Comparison of ENCODE assay signal across 7 cellular contexts in the genomic region with DNA sequence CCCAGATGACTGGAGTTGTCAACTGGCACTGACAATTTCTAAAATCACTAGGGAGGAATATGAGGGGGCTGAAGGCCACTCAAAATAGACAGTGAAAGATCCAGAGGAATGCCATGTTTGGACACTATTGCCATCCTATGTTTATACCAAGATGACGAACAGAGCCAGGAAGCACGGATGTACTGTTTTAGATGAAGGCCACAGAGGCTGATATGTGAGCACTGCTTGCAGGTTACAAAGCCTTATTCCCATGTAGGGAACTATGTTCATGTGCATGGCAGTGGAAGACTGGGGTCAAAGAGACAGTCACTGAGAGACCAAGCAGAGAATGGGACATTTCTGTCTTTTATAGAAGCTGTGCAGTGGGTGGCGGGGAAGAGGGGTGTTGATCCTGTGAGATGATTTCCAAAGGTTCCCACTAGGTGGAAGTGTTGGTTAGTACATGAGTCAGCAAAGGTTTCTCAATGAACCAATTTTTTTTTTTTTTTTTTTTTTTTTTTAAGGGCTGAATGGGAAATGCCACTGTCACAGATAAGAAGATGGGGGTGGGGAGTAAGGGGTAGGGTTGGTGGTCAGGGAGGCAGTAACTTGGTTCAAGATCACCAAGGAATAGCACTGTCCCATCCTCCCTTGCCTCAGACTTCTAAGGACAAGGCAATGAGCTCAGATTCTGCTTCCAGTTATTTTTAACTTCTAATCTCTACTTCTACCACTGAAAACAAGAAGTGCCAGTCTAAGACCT. TPM values are rescaled to one million over a fixed set of nuclear protein-coding genes. Genes with fewer than 3 reads are reported as not detected.
DNase-seq lines count a peak whose midpoint lies in the region; ATAC-seq and TF ChIP-seq lines count a peak whose summit lies in the region.

No MANE protein-coding gene starts in this region.

- ATAC-seq in RWPE2 (ENCODE audit: low read depth) (peak; percentile 71), HG03025 (IDR thresholded peaks at IDR 0.05; ENCODE audit: low FRiP score, unreplicated experiment) (no peak)

- H3K9me3 ChIP-seq in RWPE2 (ENCODE audit: severe bottlenecking) (no peaks in the 10 kb centered on the region), neural cell (ENCODE audit: low read length) (no peaks in the 10 kb centered on the region)

- no peaks in the 10 kb centered on the region for H3K79me2 ChIP-seq in neural cell (replicated peaks; ENCODE audit: insufficient read depth, low read length)

- no peaks in the 10 kb centered on the region for H3F3A ChIP-seq in neural cell (ENCODE audit: insufficient read depth, low read length, poor library complexity, severe bottlenecking)

- H3K27me3 ChIP-seq in RWPE2 (ENCODE audit: insufficient read depth, poor library complexity, severe bottlenecking) = no peaks in the 10 kb centered on the region
- H3K27me3 ChIP-seq in neural cell (ENCODE audit: insufficient read depth, low read depth, low read length) = no peaks in the 10 kb centered on the region

- H3K27ac ChIP-seq in RWPE2 (ENCODE audit: poor library complexity, severe bottlenecking) (no peak overlapping the region), neural cell (ENCODE audit: low read length) (no peak overlapping the region)

- H2AFZ ChIP-seq in neural cell (ENCODE audit: low read depth, low read length) = no peak overlapping the region

- H3K9ac ChIP-seq in neural cell (ENCODE audit: low read length) = no peak overlapping the region

- no peaks in the 10 kb centered on the region for H3K9me2 ChIP-seq in neural cell (ENCODE audit: insufficient read depth, low read length)

- no peak overlapping the region for H3K4me2 ChIP-seq in neural cell (ENCODE audit: low read length)

- no peak for TF ChIP-seq EP300 in neural cell (conservative IDR thresholded peaks at IDR 0.05; ENCODE audit: poor library complexity, severe bottlenecking)

- peak; percentile 87 for TF ChIP-seq RAD21 in neural cell (conservative IDR thresholded peaks at IDR 0.05)

- intact Hi-C loops in posterior vena cava (cut with DNase I) = loop anchor here in 1 of 2 donors (10.0 kb wide), 1 partner anchor 324 kb away; no protein-coding TSS in a partner anchor

- TF ChIP-seq CTCF in RWPE2 (IDR thresholded peaks at IDR 0.05; ENCODE audit: poor library complexity, severe bottlenecking) (peak; percentile 71), fibroblast of mammary gland (conservative IDR thresholded peaks at IDR 0.05; ENCODE audit: control insufficient read depth, insufficient read depth, low read depth, low read length) (peak; percentile 52), neural cell (IDR thresholded peaks at IDR 0.05; ENCODE audit: poor library complexity, severe bottlenecking) (peak; percentile 81)

- H3K36me3 ChIP-seq in RWPE2 (ENCODE audit: low read depth) = no peaks in the 10 kb centered on the region
- H3K36me3 ChIP-seq in neural cell (ENCODE audit: insufficient read depth, low read length) = no peaks in the 10 kb centered on the region

- DNase-seq in ELR (ENCODE audit: low read depth) (peak; percentile 70), KG1 (lab: John Stamatoyannopoulos, UW) (peak; percentile 2), RWPE2 (ENCODE audit: low spot score) (no peak), fibroblast of mammary gland (ENCODE audit: low read depth) (peak; percentile 62), posterior vena cava (ENCODE audit: low spot score) (no peak)

- no peaks in the 10 kb centered on the region for H4K20me1 ChIP-seq in neural cell (ENCODE audit: insufficient read depth)

- no peaks in the 10 kb centered on the region for H3K4me1 ChIP-seq in RWPE2 (ENCODE audit: insufficient read depth, poor library complexity, severe bottlenecking)

- H3K4me3 ChIP-seq in RWPE2 (ENCODE audit: severe bottlenecking) (no peak overlapping the region), fibroblast of mammary gland (ENCODE audit: control insufficient read depth, low read depth, low read length) (no peak overlapping the region), neural cell (ENCODE audit: low read length) (no peak overlapping the region)

TF ChIP-seq in neural cell, 6 proteins besides CTCF, POLR2A, EP300 and RAD21:
- TF ChIP-seq TAF1 (IDR thresholded peaks at IDR 0.05; ENCODE audit: low read depth) (no peak), SMC3 (conservative IDR thresholded peaks at IDR 0.05; ENCODE audit: poor library complexity) (peak; percentile 91)

RNA-seq across cellular contexts. Expression of a gene that starts 46.7 kb away (rescaled TPM):
- polyA plus RNA-seq in neural cell = 4.6 and 6.4 TPM in 2 replicates
- 7.1 and 7.6 TPM in 2 replicates for polyA minus RNA-seq in neural cell
- 10 to 100 TPM; 18.3 to 27.3 TPM for total RNA-seq in posterior vena cava

Comparison
In these comparisons a context has a peak if more than half of its experiments do, and no peak if none do; other contexts are left out.
1. DNase-seq: peak in ELR (single experiment), KG1 (single experiment) and fibroblast of mammary gland (single experiment); none in RWPE2 (single experiment) and posterior vena cava (single experiment).
2. Peak in every context shown above with its lines, with median percentiles within 50 percentile points of each other: CTCF ChIP-seq.